9 cellular contexts compared by ENCODE assay signal in the genomic region with DNA sequence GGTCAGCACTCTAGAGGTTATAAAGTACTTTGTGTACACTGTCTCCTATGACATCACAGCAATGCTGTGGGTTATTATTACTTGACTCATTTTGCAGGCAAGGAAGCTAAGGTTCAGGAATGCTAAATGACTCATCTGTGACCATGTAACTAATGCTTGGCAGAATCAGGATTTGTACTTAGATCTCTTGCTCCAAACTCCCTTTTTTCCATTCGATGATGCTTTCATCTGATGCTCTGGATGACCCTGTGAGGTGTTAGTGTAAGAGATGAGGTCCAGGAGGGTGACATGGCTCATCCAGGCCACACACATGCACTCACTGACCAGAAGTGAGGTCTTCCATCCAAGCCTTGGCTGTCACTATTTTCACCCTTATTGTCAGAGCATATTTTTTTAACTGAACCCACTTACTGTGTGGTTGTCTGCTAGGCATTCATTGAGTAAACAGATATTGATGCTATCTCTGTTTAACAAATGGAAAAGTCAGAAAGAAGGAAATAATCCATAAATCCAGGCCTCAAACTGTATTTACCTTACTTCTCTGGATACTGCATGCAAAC. TPM values are rescaled to one million over a fixed set of nuclear protein-coding genes. Genes with fewer than 3 reads are reported as not detected.
DNase-seq lines count a peak whose midpoint lies in the region; ATAC-seq, FAIRE-seq and TF ChIP-seq lines count a peak whose summit lies in the region.
"Had no signal": no experiment of that assay in that cellular context is flagged by ENCODE, and none has a peak within 500 bp of the region (broad histone marks: within the 10 kb centered on the region; RNA-seq: fewer than 3 reads in every experiment).

No MANE protein-coding gene starts in this region.

- H3K27ac ChIP-seq in small intestine (ENCODE audit: low read depth in 1 of 2, low read length in 1 of 2) = peak overlapping the region in 1 of 2 donors; percentile 63
- H3K27ac ChIP-seq: 22Rv1 had no signal

- DNase-seq in DMS 273 (lab: John Stamatoyannopoulos, UW; ENCODE audit: unreplicated experiment) (peak; percentile 26), DMS 273 treated with DMSO at 0.1 percent for 48 hours (lab: John Stamatoyannopoulos, UW) (no peak), RKO (ENCODE audit: low spot score) (peak; percentile 93), epithelial cell of proximal tubule (ENCODE audit: low read depth) (peak; percentile 87), small intestine (peak; percentile 77), NCI-H1048 (lab: John Stamatoyannopoulos, UW) (no peak)

- peaks cover 0 to 10% of the 10 kb centered on the region in 2 donors for H3K4me1 ChIP-seq in small intestine (ENCODE audit: control insufficient read depth in 2 of 2, insufficient read depth in 1 of 2, low read depth in 1 of 2, low read length in 1 of 2)

- H3K4me3 ChIP-seq in epithelial cell of proximal tubule (ENCODE audit: low read depth, low read length) (no peak overlapping the region), small intestine (ENCODE audit: low read depth in 1 of 2, low read length in 2 of 2) (no peak overlapping the region)

- no peaks in the 10 kb centered on the region for H3K36me3 ChIP-seq in small intestine (ENCODE audit: control insufficient read depth in 2 of 2, insufficient read depth in 2 of 2, low read length in 2 of 2)

- H3K9me3 ChIP-seq in small intestine (ENCODE audit: control insufficient read depth, low read depth) = no peaks in the 10 kb centered on the region

- TF ChIP-seq CTCF in epithelial cell of proximal tubule (conservative IDR thresholded peaks at IDR 0.05; ENCODE audit: low read depth, low read length) = no peak

- WGBS in small intestine, 3 donors = 12 to 25% (median 14%) methylated on average over 1 of the region's 1 CpG

- FAIRE-seq in small intestine (lab: Jason Lieb, UNC) = no peak

- no peak for ATAC-seq in HG03520 (IDR thresholded peaks at IDR 0.05; ENCODE audit: unreplicated experiment)
- ATAC-seq in GM18505 (IDR thresholded peaks at IDR 0.05; ENCODE audit: unreplicated experiment) = no peak

- no peaks in the 10 kb centered on the region for H3K27me3 ChIP-seq in small intestine (ENCODE audit: control insufficient read depth in 2 of 2, insufficient read depth in 2 of 2, low read length in 2 of 2)

- TF ChIP-seq POLR2A in GM18505 (IDR thresholded peaks at IDR 0.05; ENCODE audit: borderline replicate concordance, extremely low read depth, insufficient read depth, insufficient read length) = no peak

RNA-seq across cellular contexts. Expression of a gene that starts 59.0 kb away (rescaled TPM):
- not detected in 2 replicates for total RNA-seq in epithelial cell of proximal tubule
- 10 to 100 TPM in 1 of 3 donors, 1 to 10 TPM in 2; 3.6 to 11.6 (median 3.8) TPM for polyA plus RNA-seq in small intestine

Comparison
In these comparisons a context has a peak if more than half of its experiments do, and no peak if none do; other contexts are left out.
1. DNase-seq: peak in DMS 273 (single experiment), RKO (single experiment), epithelial cell of proximal tubule (single experiment) and small intestine (single experiment); none in DMS 273 treated with DMSO at 0.1 percent for 48 hours (single experiment) and NCI-H1048 (single experiment).